8 cellular contexts compared by ENCODE assay signal in the genomic region with DNA sequence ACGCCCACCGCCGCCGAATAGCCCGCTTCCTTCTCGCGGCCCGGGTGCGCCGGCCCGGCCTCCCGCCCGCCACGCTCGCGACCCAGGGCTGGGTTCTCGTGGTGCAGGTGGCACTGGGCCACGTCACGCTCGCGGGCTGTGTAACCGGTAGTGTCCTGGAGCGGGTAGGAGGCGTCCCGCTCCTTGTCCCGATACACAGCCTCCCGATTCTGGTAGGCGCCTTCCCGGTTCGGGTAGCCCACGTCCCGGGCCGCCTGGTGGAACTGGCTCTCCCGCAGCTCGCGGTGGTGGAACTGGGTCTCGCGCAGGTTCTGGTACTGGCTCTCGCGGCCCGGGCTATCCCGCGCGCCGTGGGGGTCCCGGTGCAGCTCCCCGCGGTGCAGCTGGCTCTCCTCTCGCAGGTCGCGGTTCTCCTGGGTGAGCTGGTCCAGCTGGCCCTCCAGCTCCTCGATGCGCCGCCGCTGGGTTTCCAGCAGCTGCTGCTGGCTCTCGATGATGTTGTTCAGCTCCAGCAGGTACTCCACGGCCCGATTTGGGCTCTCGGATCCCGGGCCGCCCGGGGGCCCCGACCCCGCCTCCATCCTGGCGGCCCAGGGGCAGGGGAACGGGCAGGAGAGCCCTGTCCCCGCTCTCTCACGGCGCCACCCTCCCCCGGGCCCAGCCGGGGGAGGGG. TPM values are rescaled to one million over a fixed set of nuclear protein-coding genes. Genes with fewer than 3 reads are reported as not detected.
DNase-seq lines count a peak whose midpoint lies in the region; ATAC-seq and TF ChIP-seq lines count a peak whose summit lies in the region.

No MANE protein-coding gene starts in this region.

- H2AFZ ChIP-seq in MM.1S (ENCODE audit: low read length) = peak overlapping the region; percentile 56

- ATAC-seq in GM21367 (IDR thresholded peaks at IDR 0.05; ENCODE audit: unreplicated experiment) (no peak), GM21381 (IDR thresholded peaks at IDR 0.05; ENCODE audit: unreplicated experiment) (no peak), HG03025 (IDR thresholded peaks at IDR 0.05; ENCODE audit: low FRiP score, unreplicated experiment) (no peak)

- H3K4me1 ChIP-seq in MM.1S (ENCODE audit: low read length) = no peaks in the 10 kb centered on the region
- peaks cover 3% of the 10 kb centered on the region for H3K4me1 ChIP-seq in mesodermal cell (ENCODE audit: control insufficient read depth, insufficient read depth, low read length, poor library complexity, severe bottlenecking)

- H3K9me3 Mint-ChIP-seq in chondrocyte (ENCODE audit: low read depth) = peaks cover 7% of the 10 kb centered on the region

- no peaks in the 10 kb centered on the region for H4K20me1 ChIP-seq in MM.1S (ENCODE audit: insufficient read depth, low read length)

- no peak overlapping the region for H3K27ac ChIP-seq in MM.1S (ENCODE audit: low read length)
- no peak overlapping the region for H3K27ac ChIP-seq in mesodermal cell (ENCODE audit: low read depth, low read length, severe bottlenecking)

- no peak overlapping the region for H3K27ac Mint-ChIP-seq in chondrocyte (ENCODE audit: unreplicated experiment)

- H3K4me2 ChIP-seq in MM.1S (ENCODE audit: low read depth, low read length) = peak overlapping the region; percentile 76; the same call in 1 of the 2 replicates

- H3K4me1 Mint-ChIP-seq in chondrocyte (ENCODE audit: low read depth) = peaks cover 16% of the 10 kb centered on the region

- peaks cover 21% of the 10 kb centered on the region for H3K27me3 Mint-ChIP-seq in chondrocyte (ENCODE audit: low read depth)

- peak overlapping the region; percentile 84 for H3K4me3 Mint-ChIP-seq in chondrocyte (ENCODE audit: unreplicated experiment)

- peak overlapping the region; percentile 47 for H3K4me3 ChIP-seq in AG09309 (ENCODE audit: control insufficient read depth, low read depth, low read length)
- peak overlapping the region; percentile 61 for H3K4me3 ChIP-seq in MM.1S (ENCODE audit: low read length)
- H3K4me3 ChIP-seq in mesodermal cell (ENCODE audit: extremely low read depth, insufficient read depth, low read length, poor library complexity, severe bottlenecking) = peak overlapping the region; percentile 31

- H3K36me3 ChIP-seq in MM.1S (replicated peaks; ENCODE audit: insufficient read depth, low read length) (no peaks in the 10 kb centered on the region), mesodermal cell (ENCODE audit: control insufficient read depth, insufficient read depth, low read length) (no peaks in the 10 kb centered on the region)

- H3F3A ChIP-seq in MM.1S (ENCODE audit: insufficient read depth, low read length) = no peaks in the 10 kb centered on the region

- no peaks in the 10 kb centered on the region for H3K36me3 Mint-ChIP-seq in chondrocyte (ENCODE audit: low read depth)

- H3K79me2 ChIP-seq in MM.1S (ENCODE audit: low read length) = no peaks in the 10 kb centered on the region

- H3K9ac ChIP-seq in MM.1S (ENCODE audit: low read length) = no peak overlapping the region

- no peaks in the 10 kb centered on the region for H3K9me3 ChIP-seq in MM.1S (replicated peaks; ENCODE audit: insufficient read depth, low read length)
- H3K9me3 ChIP-seq in mesodermal cell (ENCODE audit: control insufficient read depth, low read length) = no peaks in the 10 kb centered on the region

- DNase-seq in AG09309 (ENCODE audit: low read depth) (no peak), MM.1S (no peak), chondrocyte (ENCODE audit: low spot score) (no peak)
- DNase-seq in activated CD4-positive, CD25-positive, alpha-beta regulatory T cell treated with anti-CD3 and anti-CD28 coated beads, Interleukin-2, amount 50 U/mL, for 72 hours = no peak

- WGBS in mesodermal cell (ENCODE audit: insufficient coverage in 2 of 2), 2 experiments = 0 to 1% methylated on average over 23 to 25 of the region's 71 CpGs

- H3K9me2 ChIP-seq in MM.1S (replicated peaks; ENCODE audit: insufficient read depth, low read length) = no peaks in the 10 kb centered on the region

- H3K27me3 ChIP-seq in MM.1S (replicated peaks; ENCODE audit: insufficient read depth, low read length) = peaks cover 15% of the 10 kb centered on the region; the same call in 1 of the 2 replicates

- TF ChIP-seq CTCF in AG09309 (IDR thresholded peaks at IDR 0.05; ENCODE audit: control insufficient read depth, insufficient read depth, low read depth, low read length, missing control alignments) (no peak), MM.1S (IDR thresholded peaks at IDR 0.05; ENCODE audit: low read length) (no peak), chondrocyte (IDR thresholded peaks at IDR 0.05) (no peak)

RNA-seq across cellular contexts. Expression of gene IQSEC2, which starts 39.3 kb away (rescaled TPM):
- total RNA-seq in chondrocyte = 8.0 to 11.6 TPM (median 8.2 TPM) in 3 replicates
- 10.9 TPM for polyA plus RNA-seq in mesodermal cell (2013, experiment 1 of 2)
- 6.7 TPM for polyA plus RNA-seq in mesodermal cell (2013, experiment 2 of 2)
